11 cellular contexts compared by ENCODE assay signal in genomic region chr15:88863412-88863811, GRCh38.
"Had no signal": no experiment of that assay in that cellular context is flagged by ENCODE, and none has a peak within 500 bp of the region (broad histone marks: within the 10 kb centered on the region; RNA-seq: fewer than 3 reads in every experiment).

No MANE protein-coding gene starts in this region.

- H3K9me3 ChIP-seq: HAP-1 had no signal

- DNase-seq: GM23248, GOT3, H7, H9, HCEC 1CT, HFFc6 had no signal

- FAIRE-seq: H1, H54 had no signal

- H3K9ac ChIP-seq: GM23248 had no signal

- H3K4me1 Mint-ChIP-seq: GM23338 had no signal

- H3K27ac Mint-ChIP-seq: GM23338, H9, HFFc6 had no signal

- H3K36me3 ChIP-seq: HAP-1 had no signal

- H3K4me3 ChIP-seq: GM23248, GM23338, HAP-1 had no signal

- H3K4me3 Mint-ChIP-seq: GM23338, H9, HFFc6 had no signal

- H3K27ac ChIP-seq: GM23248 had no signal

- H3K4me2 ChIP-seq: GM23338 had no signal

- H3K4me1 ChIP-seq: HAP-1 had no signal

- ATAC-seq: GM23338, HCT116 had no signal

- H2AFZ ChIP-seq: GM23248, GM23338 had no signal
